ENCODE assay signal across 7 cellular contexts in the genomic region with DNA sequence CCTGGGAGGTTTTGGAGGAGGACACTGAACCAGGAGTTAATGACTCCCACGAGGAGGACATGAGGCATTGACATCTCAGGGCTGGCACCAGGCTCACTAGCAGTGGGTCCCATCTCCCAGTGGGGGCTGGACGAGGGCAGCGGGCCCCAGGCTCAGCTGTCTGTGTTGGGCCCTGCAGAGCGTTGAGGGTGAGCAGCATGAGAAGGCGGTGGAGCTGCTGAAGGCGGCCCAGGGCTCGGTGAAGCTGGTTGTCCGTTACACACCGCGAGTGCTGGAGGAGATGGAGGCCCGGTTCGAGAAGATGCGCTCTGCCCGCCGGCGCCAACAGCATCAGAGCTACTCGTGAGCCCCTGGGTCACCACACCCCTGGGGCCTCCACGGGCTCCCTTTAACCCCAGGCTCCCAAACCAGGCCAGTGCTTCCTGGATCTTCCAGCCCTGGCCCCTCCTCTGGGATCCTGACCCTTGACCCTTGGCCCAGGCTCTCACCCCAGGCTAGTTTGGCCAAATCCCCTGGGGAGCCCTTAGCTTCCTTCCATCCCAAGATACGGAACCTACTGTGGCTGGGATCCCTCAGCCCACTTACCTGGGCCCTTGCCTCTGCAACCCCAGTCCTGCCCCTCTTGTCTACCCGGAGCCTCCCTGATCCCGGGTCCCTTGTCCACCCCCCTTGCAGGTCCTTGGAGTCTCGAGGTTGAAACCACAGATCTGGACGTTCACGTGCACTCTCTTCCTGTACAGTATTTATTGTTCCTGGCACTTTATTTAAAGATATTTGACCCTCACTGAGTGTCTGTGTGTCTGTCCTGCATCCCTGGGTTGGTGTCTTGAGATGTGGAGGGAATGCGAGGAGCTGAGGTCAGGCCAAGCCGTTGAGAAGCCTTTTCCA. TPM values are rescaled to one million over a fixed set of nuclear protein-coding genes. Genes with fewer than 3 reads are reported as not detected.
A peak's percentile ranks its signal among the peaks of the same experiment; 100 is the strongest.
DNase-seq lines count a peak whose midpoint lies in the region; ATAC-seq and TF ChIP-seq lines count a peak whose summit lies in the region.
"Had no signal": no experiment of that assay in that cellular context is flagged by ENCODE, and none has a peak within 500 bp of the region (broad histone marks: within the 10 kb centered on the region; RNA-seq: fewer than 3 reads in every experiment).

No MANE protein-coding gene starts in this region.

- no peak for ATAC-seq in activated T-cell treated with anti-CD3 and anti-CD28 coated beads, Interleukin-2, amount 50 U/mL, for 72 hours (replicated peaks in 1 of 2)
- ATAC-seq in HG02588 (IDR thresholded peaks at IDR 0.05; ENCODE audit: unreplicated experiment) (no peak), HG03045 (IDR thresholded peaks at IDR 0.05; ENCODE audit: unreplicated experiment) (no peak)

- H3K4me2 ChIP-seq in hepatocyte = peak overlapping the region; percentile 89

- H3K9me3 Mint-ChIP-seq in activated T-cell treated with anti-CD3 and anti-CD28 coated beads, Interleukin-2, amount 50 U/mL, for 72 hours = no peaks in the 10 kb centered on the region
- H3K9me3 Mint-ChIP-seq in type B pancreatic cell = no peaks in the 10 kb centered on the region

- peaks cover 7% of the 10 kb centered on the region for H3K27me3 ChIP-seq in hepatocyte

- H3K9me3 ChIP-seq in hepatocyte (ENCODE audit: low read depth) = no peaks in the 10 kb centered on the region

- H3K4me1 Mint-ChIP-seq in activated T-cell treated with anti-CD3 and anti-CD28 coated beads, Interleukin-2, amount 50 U/mL, for 72 hours (ENCODE audit: low read depth) = peaks cover 45% of the 10 kb centered on the region
- H3K4me1 Mint-ChIP-seq in type B pancreatic cell (ENCODE audit: unreplicated experiment) = peaks cover 26% of the 10 kb centered on the region

- H3K4me3 Mint-ChIP-seq in activated T-cell treated with anti-CD3 and anti-CD28 coated beads, Interleukin-2, amount 50 U/mL, for 72 hours = peak overlapping the region; percentile 86 to 96
- H3K4me3 Mint-ChIP-seq in type B pancreatic cell = peak overlapping the region; percentile 85

- H3K27ac ChIP-seq in hepatocyte = peak overlapping the region; percentile 94

- TF ChIP-seq CTCF in hepatocyte (IDR thresholded peaks at IDR 0.05; ENCODE audit: poor library complexity) = no peak
- TF ChIP-seq CTCF in type B pancreatic cell (conservative IDR thresholded peaks at IDR 0.05) = no peak

- H3K4me3 ChIP-seq in hepatocyte = peak overlapping the region; percentile 18

- no peaks in the 10 kb centered on the region for H4K20me1 ChIP-seq in hepatocyte (ENCODE audit: insufficient read depth, poor library complexity, severe bottlenecking)

- H3K27ac Mint-ChIP-seq in activated T-cell treated with anti-CD3 and anti-CD28 coated beads, Interleukin-2, amount 50 U/mL, for 72 hours = peak overlapping the region; percentile 92
- H3K27ac Mint-ChIP-seq in type B pancreatic cell = peak overlapping the region; percentile 86

- H3K27me3 Mint-ChIP-seq in activated T-cell treated with anti-CD3 and anti-CD28 coated beads, Interleukin-2, amount 50 U/mL, for 72 hours (ENCODE audit: low read depth) = peaks cover 11% of the 10 kb centered on the region
- H3K27me3 Mint-ChIP-seq in type B pancreatic cell = peaks cover 17% of the 10 kb centered on the region

- H3K4me1 ChIP-seq in hepatocyte (ENCODE audit: insufficient read depth) = peaks cover 16% of the 10 kb centered on the region

- H3K36me3 ChIP-seq in hepatocyte (replicated peaks; ENCODE audit: insufficient read depth, low read depth) = no peaks in the 10 kb centered on the region

- WGBS in hepatocyte (ENCODE audit: low lambda C conversion rate, missing lambda C conversion rate) = 79% methylated on average over 25 of the region's 26 CpGs

- H2AFZ ChIP-seq in hepatocyte = peak overlapping the region; percentile 56

- DNase-seq in activated T-cell treated with anti-CD3 and anti-CD28 coated beads, Interleukin-2, amount 50 U/mL, for 72 hours = no peak
- DNase-seq in activated T-cell treated with anti-CD3 and anti-CD28 coated beads for 4 hours (no peak), hepatocyte (ENCODE audit: low spot score) (no peak), type B pancreatic cell (ENCODE audit: extremely low spot score, unreplicated experiment) (no peak)

- H3K36me3 Mint-ChIP-seq in activated T-cell treated with anti-CD3 and anti-CD28 coated beads, Interleukin-2, amount 50 U/mL, for 72 hours (ENCODE audit: insufficient read depth in 2 of 2) = peaks cover 0 to 2% of the 10 kb centered on the region in 2 donors
- H3K36me3 Mint-ChIP-seq in type B pancreatic cell = no peaks in the 10 kb centered on the region

- H3K79me2 ChIP-seq in hepatocyte = no peaks in the 10 kb centered on the region

- H3K9me2 ChIP-seq in hepatocyte (replicated peaks; ENCODE audit: insufficient read depth) = no peaks in the 10 kb centered on the region

RNA-seq across cellular contexts. Expression of gene C19orf73, which starts 1.0 kb away (rescaled TPM):
- 1 to 10 TPM; 2.2 to 2.9 TPM for total RNA-seq in activated T-cell treated with anti-CD3 and anti-CD28 coated beads, Interleukin-2, amount 50 U/mL, for 72 hours
- total RNA-seq in hepatocyte = 1.9 TPM in 1 of 2 replicates, not detected in the other
- 2.6 and 2.7 TPM in 2 replicates for polyA plus RNA-seq in hepatocyte
- 2.3 and 2.6 TPM in 2 replicates for total RNA-seq in type B pancreatic cell (ENCODE audit: low replicate concordance)

RNA-seq across cellular contexts. Expression of gene PPFIA3, which starts 1.4 kb away (rescaled TPM):
- total RNA-seq in activated T-cell treated with anti-CD3 and anti-CD28 coated beads, Interleukin-2, amount 50 U/mL, for 72 hours = 1 to 10 TPM; 6.2 to 9.0 TPM
- total RNA-seq in hepatocyte = 4.4 and 11.3 TPM in 2 replicates
- polyA plus RNA-seq in hepatocyte = 8.2 and 11.4 TPM in 2 replicates
- 15.2 and 17.8 TPM in 2 replicates for total RNA-seq in type B pancreatic cell (ENCODE audit: low replicate concordance)

RNA-seq across cellular contexts. Expression of gene LIN7B, which starts 3.8 kb away (rescaled TPM):
- total RNA-seq in activated T-cell treated with anti-CD3 and anti-CD28 coated beads, Interleukin-2, amount 50 U/mL, for 72 hours = 1 to 10 TPM; 5.1 to 7.7 TPM
- total RNA-seq in hepatocyte = 7.1 and 8.7 TPM in 2 replicates
- polyA plus RNA-seq in hepatocyte = 18.0 and 20.6 TPM in 2 replicates
- total RNA-seq in type B pancreatic cell (ENCODE audit: low replicate concordance) = 10.6 TPM in 2 replicates

RNA-seq across cellular contexts. Expression of gene SNRNP70, which starts 32.7 kb away (rescaled TPM):
- total RNA-seq in activated T-cell treated with anti-CD3 and anti-CD28 coated beads, Interleukin-2, amount 50 U/mL, for 72 hours = 100 to 1,000 TPM; 165 to 175 TPM
- total RNA-seq in hepatocyte (164 and 190 TPM in 2 replicates), type B pancreatic cell (ENCODE audit: low replicate concordance) (205 and 296 TPM in 2 replicates)
- polyA plus RNA-seq in hepatocyte = 248 and 294 TPM in 2 replicates

RNA-seq across cellular contexts. Expression of gene HRC, which starts 37.3 kb away (rescaled TPM):
- not detected for total RNA-seq in activated T-cell treated with anti-CD3 and anti-CD28 coated beads, Interleukin-2, amount 50 U/mL, for 72 hours
- total RNA-seq in hepatocyte (0.44 and 0.50 TPM in 2 replicates), type B pancreatic cell (ENCODE audit: low replicate concordance) (3.2 TPM in 1 of 2 replicates, not detected in the other)
- polyA plus RNA-seq in hepatocyte = 0.33 and 0.48 TPM in 2 replicates
- total RNA-seq: SK-MEL-5 had no signal
